In genomic region chr10:20901110-20901509, GRCh38 we compare ENCODE assay signal across 5 cellular contexts.
"Had no signal": no experiment of that assay in that cellular context is flagged by ENCODE, and none has a peak within 500 bp of the region (broad histone marks: within the 10 kb centered on the region; RNA-seq: fewer than 3 reads in every experiment).

No MANE protein-coding gene starts in this region.

- H3K4me3 ChIP-seq: GM23338 had no signal

- H3K4me2 ChIP-seq: GM23338 had no signal

- DNase-seq: H9, HCEC 1CT, IMR-90, KG1 had no signal

- H2AFZ ChIP-seq: GM23338 had no signal
